ENCODE assay signal across 31 cellular contexts in genomic region chrX:153430796-153431195, GRCh38. TPM values are rescaled to one million over a fixed set of nuclear protein-coding genes. Genes with fewer than 3 reads are reported as not detected.
"Had no signal": no experiment of that assay in that cellular context is flagged by ENCODE, and none has a peak within 500 bp of the region (broad histone marks: within the 10 kb centered on the region; RNA-seq: fewer than 3 reads in every experiment).

No MANE protein-coding gene starts in this region.

- ATAC-seq: activated CD8-positive, alpha-beta T cell treated with anti-CD3 and anti-CD28 coated beads for 36 hours; activated naive CD8-positive, alpha-beta T cell treated with anti-CD3 and anti-CD28 coated beads, Interleukin-2, amount 50 U/mL, for 24 hours had no signal

- H3K4me1 ChIP-seq: ascending aorta had no signal

- H3K27me3 ChIP-seq: ascending aorta, cardiac muscle cell had no signal

- H3K36me3 ChIP-seq: ascending aorta, cardiac muscle cell had no signal

- DNase-seq: activated B cell treated with CpG ODN at 0.5 μM for 24 hours; activated CD4-positive, alpha-beta memory T cell treated with anti-CD3 and anti-CD28 coated beads for 36 hours; activated CD4-positive, alpha-beta T cell treated with anti-CD3 and anti-CD28 coated beads for 4 hours; activated CD4-positive, alpha-beta T cell treated with anti-CD3 and anti-CD28 coated beads, Interleukin-2, amount 10 ng/mL, durations not matched to agents 24 days and 14 days; activated CD4-positive, alpha-beta T cell treated with anti-CD3 and anti-CD28 coated beads, Interleukin-2, amount 50 U/mL, for 1 hour; activated CD4-positive, alpha-beta T cell treated with anti-CD3 and anti-CD28 coated beads, Interleukin-2, amount 50 U/mL, for 4 hours; activated CD4-positive, CD25-positive, alpha-beta regulatory T cell treated with anti-CD3 and anti-CD28 coated beads, Interleukin-2, amount 50 U/mL, for 72 hours; activated CD8-positive, alpha-beta memory T cell treated with anti-CD3 and anti-CD28 coated beads, Interleukin-2, amount 50 U/mL, for 48 hours; activated CD8-positive, alpha-beta T cell treated with anti-CD3 and anti-CD28 coated beads for 36 hours; activated effector memory CD4-positive, alpha-beta T cell treated with Interleukin-2 at 50 U/mL for 16 hours; activated gamma-delta T cell; activated naive CD4-positive, alpha-beta T cell treated with anti-CD3 and anti-CD28 coated beads, Interleukin-2, amount 10 ng/mL, durations not matched to agents 7 days and 5 days; activated naive CD4-positive, alpha-beta T cell treated with Interleukin-2 at 50 U/mL for 16 hours; activated naive CD8-positive, alpha-beta T cell treated with anti-CD3 and anti-CD28 coated beads, Interleukin-2, amount 10 ng/mL, durations not matched to agents 7 days and 5 days; activated naive CD8-positive, alpha-beta T cell treated with anti-CD3 and anti-CD28 coated beads, Interleukin-2, amount 50 U/mL, for 24 hours; activated T-cell treated with anti-CD3 and anti-CD28 coated beads, Interleukin-2, amount 50 U/mL, for 24 hours; activated T-cell treated with anti-CD3 and anti-CD28 coated beads, Interleukin-2, amount 50 U/mL, for 48 hours; amygdala; anterior cingulate cortex; central memory CD4-positive, alpha-beta T cell; SW 1271; T-helper 1 cell; T-helper 2 cell; T-helper 9 cell had no signal

- H3K4me3 ChIP-seq: ascending aorta, cardiac muscle cell had no signal

- H3K27ac ChIP-seq: ascending aorta, cardiac muscle cell, VCaP had no signal

RNA-seq across cellular contexts. Expression of gene TREX2, which starts 15.1 kb away (rescaled TPM):
- polyA plus RNA-seq: cardiac muscle cell had no signal

RNA-seq across cellular contexts. Expression of gene ZFP92, which starts 19.5 kb away (rescaled TPM):
- polyA plus RNA-seq: cardiac muscle cell had no signal

RNA-seq across cellular contexts. Expression of gene PNMA6E, which starts 29.6 kb away (rescaled TPM):
- total RNA-seq: activated B cell treated with CpG ODN at 0.5 μM for 24 hours; activated CD4-positive, alpha-beta memory T cell treated with anti-CD3 and anti-CD28 coated beads for 36 hours; activated CD4-positive, alpha-beta T cell treated with anti-CD3 and anti-CD28 coated beads, Interleukin-2, amount 10 ng/mL, durations not matched to agents 24 days and 14 days; activated CD8-positive, alpha-beta memory T cell treated with anti-CD3 and anti-CD28 coated beads for 36 hours; activated CD8-positive, alpha-beta T cell treated with anti-CD3 and anti-CD28 coated beads for 36 hours; activated naive CD8-positive, alpha-beta T cell treated with anti-CD3 and anti-CD28 coated beads, Interleukin-2, amount 10 ng/mL, durations not matched to agents 7 days and 5 days; activated T-helper 2 cell treated with anti-CD3 and anti-CD28 coated beads, Interferon-gamma antibody, Interleukin-2, Interleukin-4, amounts not matched to agents 10 μg/mL and 5 μg/mL and 100 μg/mL, durations not matched to agents 14 hours and 24 hours and 36 hours; ascending aorta; bronchial epithelial cell had no signal
- polyA plus RNA-seq: adipose tissue, cardiac muscle cell had no signal
